Comparison of ENCODE assay signal across 11 cellular contexts in the genomic region with DNA sequence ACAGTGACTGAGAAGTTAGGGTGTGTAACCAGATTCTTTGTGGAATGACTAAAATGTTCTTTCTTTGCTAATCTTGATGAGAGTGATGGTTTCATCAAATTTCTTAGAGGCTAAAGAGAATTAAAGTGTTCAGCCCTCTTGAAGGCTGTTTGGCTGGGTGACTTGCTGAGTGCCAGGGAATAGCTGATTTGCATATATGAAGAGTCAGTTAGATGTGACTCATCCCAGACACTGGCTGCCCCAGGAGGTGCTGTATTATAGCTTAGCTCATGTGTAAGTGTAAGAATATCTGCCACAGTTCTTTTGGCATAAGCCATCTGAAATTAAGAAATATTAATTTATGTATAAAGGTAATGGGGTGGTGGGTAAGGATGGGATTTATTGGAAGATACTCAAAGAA.
DNase-seq lines count a peak whose midpoint lies in the region; FAIRE-seq and TF ChIP-seq lines count a peak whose summit lies in the region.
"Had no signal": no experiment of that assay in that cellular context is flagged by ENCODE, and none has a peak within 500 bp of the region (broad histone marks: within the 10 kb centered on the region; RNA-seq: fewer than 3 reads in every experiment).

No MANE protein-coding gene starts in this region.

- no peak for FAIRE-seq in H1 (lab: Jason Lieb, UNC)

- H3K79me1 ChIP-seq in H1 (ENCODE audit: low read depth, low read length) = no peaks in the 10 kb centered on the region

- TF ChIP-seq CTCF in MCF 10A (IDR thresholded peaks at IDR 0.05; ENCODE audit: unreplicated experiment) = no peak
- TF ChIP-seq CTCF in breast epithelium (IDR thresholded peaks at IDR 0.05) = no peak
- no peak for TF ChIP-seq CTCF in H1 (IDR thresholded peaks at IDR 0.05; ENCODE audit: control extremely low read depth in 1 of 3, insufficient read depth in 1 of 3, low read depth in 1 of 3, low read length in 3 of 3)
- TF ChIP-seq CTCF in ovary (IDR thresholded peaks at IDR 0.05) = no peak
- TF ChIP-seq CTCF in mesothelial cell of epicardium (IDR thresholded peaks at IDR 0.05; ENCODE audit: unreplicated experiment) = no peak
- TF ChIP-seq CTCF in chondrocyte (IDR thresholded peaks at IDR 0.05) = no peak

- H3K18ac ChIP-seq in H1 (ENCODE audit: extremely low read depth, low read length) = no peak overlapping the region

- H3K23me2 ChIP-seq in H1 (ENCODE audit: low read depth, low read length) = no peaks in the 10 kb centered on the region

- no peak overlapping the region for H3K27ac ChIP-seq in breast epithelium
- no peak overlapping the region for H3K27ac ChIP-seq in H1 (ENCODE audit: low read depth, low read length)
- no peak overlapping the region for H3K27ac ChIP-seq in ovary
- H3K27ac ChIP-seq: BLaER1 had no signal

- H2BK5ac ChIP-seq in H1 (ENCODE audit: low read depth, low read length) = no peak overlapping the region

- H2BK12ac ChIP-seq in H1 (ENCODE audit: low read depth, low read length) = no peak overlapping the region

- H2BK20ac ChIP-seq in H1 (ENCODE audit: low read length) = no peak overlapping the region

- no peaks in the 10 kb centered on the region for H4K20me1 ChIP-seq in H1 (replicated peaks in 1 of 2; ENCODE audit: control insufficient read depth in 1 of 2, insufficient read depth in 2 of 2, low read length in 2 of 2)
- H4K20me1 ChIP-seq: BLaER1 had no signal

- TF ChIP-seq RAD21 in H1 (IDR thresholded peaks at IDR 0.05 in 1 of 2, conservative IDR thresholded peaks at IDR 0.05 in 1 of 2; ENCODE audit: low read depth in 2 of 2, low read length in 2 of 2) = no peak

- H3K4me1 Mint-ChIP-seq in MCF 10A (ENCODE audit: insufficient read depth, unreplicated experiment) (peaks cover 6% of the 10 kb centered on the region), mesothelial cell of epicardium (peaks cover 14% of the 10 kb centered on the region), chondrocyte (ENCODE audit: low read depth) (no peaks in the 10 kb centered on the region)
- H3K4me1 Mint-ChIP-seq: activated naive CD8-positive, alpha-beta T cell treated with anti-CD3 and anti-CD28 coated beads for 36 hours had no signal

- H4K91ac ChIP-seq in H1 (replicated peaks; ENCODE audit: insufficient read length, low read length) = no peak overlapping the region

- intact Hi-C loops in MCF 10A (cut with micrococcal nuclease) (no loop called here), breast epithelium (cut with DNase I; ENCODE audit: low total_unique reads) (no loop called here), ovary (cut with DNase I) (no loop called here)

- H3K4me2 ChIP-seq in H1 (ENCODE audit: insufficient read depth in 1 of 2, low read depth in 2 of 2, low read length in 2 of 2) = no peak overlapping the region
- H3K4me2 ChIP-seq: BLaER1 had no signal

- TF ChIP-seq POLR2A in breast epithelium (IDR thresholded peaks at IDR 0.05) = no peak
- TF ChIP-seq POLR2A in H1 (IDR thresholded peaks at IDR 0.05; ENCODE audit: control extremely low read depth in 1 of 2, low read depth in 2 of 2, low read length in 2 of 2) = no peak
- TF ChIP-seq POLR2A in ovary (IDR thresholded peaks at IDR 0.05) = no peak

- H3K56ac ChIP-seq in H1 (replicated peaks; ENCODE audit: insufficient read length, low read depth, low read length) = no peak overlapping the region

- H4K8ac ChIP-seq in H1 (ENCODE audit: extremely low read depth, insufficient read depth, low read length) = no peak overlapping the region

- H3K4me3 ChIP-seq in breast epithelium (no peak overlapping the region), H1 (ENCODE audit: extremely low read depth in 1 of 4, insufficient read depth in 2 of 4, low read depth in 3 of 4, low read length in 4 of 4) (no peak overlapping the region), ovary (no peak overlapping the region)
- H3K4me3 ChIP-seq: BLaER1, HAP-1 had no signal

- H3K4me3 Mint-ChIP-seq in MCF 10A (ENCODE audit: unreplicated experiment) = no peak overlapping the region
- no peak overlapping the region for H3K4me3 Mint-ChIP-seq in mesothelial cell of epicardium
- H3K4me3 Mint-ChIP-seq in chondrocyte (ENCODE audit: unreplicated experiment) = no peak overlapping the region
- H3K4me3 Mint-ChIP-seq: activated naive CD8-positive, alpha-beta T cell treated with anti-CD3 and anti-CD28 coated beads for 36 hours had no signal

- TF ChIP-seq EP300 in H1 (IDR thresholded peaks at IDR 0.05; ENCODE audit: borderline replicate concordance in 1 of 2, low read depth in 2 of 2, low read length in 2 of 2) (no peak), ovary (IDR thresholded peaks at IDR 0.05) (no peak)

- no peaks in the 10 kb centered on the region for H3K79me2 ChIP-seq in H1 (ENCODE audit: control insufficient read depth in 1 of 2, insufficient read depth in 2 of 2, low read length in 2 of 2)

- H2AK5ac ChIP-seq in H1 (ENCODE audit: low read depth, low read length) = no peak overlapping the region

- H4K5ac ChIP-seq in H1 (ENCODE audit: insufficient read length, low read depth, low read length) = no peak overlapping the region

- no peak overlapping the region for H3K9ac ChIP-seq in H1 (replicated peaks in 1 of 4; ENCODE audit: extremely low read depth in 1 of 4, low read depth in 3 of 4, low read length in 3 of 4)
- H3K9ac ChIP-seq: BLaER1 had no signal

- H3K36me3 ChIP-seq in breast epithelium (no peaks in the 10 kb centered on the region), H1 (ENCODE audit: control insufficient read depth in 2 of 4, insufficient read depth in 4 of 4, low read length in 3 of 4) (no peaks in the 10 kb centered on the region; a peak in 1 of 8 replicates), ovary (no peaks in the 10 kb centered on the region)
- H3K36me3 ChIP-seq: BLaER1, HAP-1 had no signal

- BruUV-seq in MCF 10A (replicated peaks; lab: Mats Ljungman, UMichigan) = no TSS peak

- peak; percentile 61 for DNase-seq in MCF 10A (ENCODE audit: unreplicated experiment)
- DNase-seq in breast epithelium (ENCODE audit: low spot score in 2 of 2) = no peak
- peak; percentile 43 for DNase-seq in NCI-H2107 (lab: John Stamatoyannopoulos, UW)
- DNase-seq in H1 (ENCODE audit: low read depth in 1 of 2, low spot score in 2 of 2) = no peak
- DNase-seq in CD1c-positive myeloid dendritic cell (ENCODE audit: extremely low spot score) = no peak
- DNase-seq in ovary = no peak
- no peak for DNase-seq in mesothelial cell of epicardium (ENCODE audit: low spot score in 2 of 2, unreplicated experiment in 2 of 2)
- no peak for DNase-seq in chondrocyte (ENCODE audit: low spot score)
- DNase-seq: activated naive CD8-positive, alpha-beta T cell treated with anti-CD3 and anti-CD28 coated beads for 36 hours had no signal

- no peak overlapping the region for H2BK15ac ChIP-seq in H1 (ENCODE audit: low read length)

- no peak overlapping the region for H3K27ac Mint-ChIP-seq in MCF 10A (ENCODE audit: low read depth, unreplicated experiment)
- no peak overlapping the region for H3K27ac Mint-ChIP-seq in mesothelial cell of epicardium
- no peak overlapping the region for H3K27ac Mint-ChIP-seq in chondrocyte (ENCODE audit: unreplicated experiment)
- H3K27ac Mint-ChIP-seq: activated naive CD8-positive, alpha-beta T cell treated with anti-CD3 and anti-CD28 coated beads for 36 hours had no signal

- no peak overlapping the region for H3K14ac ChIP-seq in H1 (ENCODE audit: insufficient read length)

- H3K36me3 Mint-ChIP-seq in MCF 10A (ENCODE audit: insufficient read depth, unreplicated experiment) = no peaks in the 10 kb centered on the region
- H3K36me3 Mint-ChIP-seq in mesothelial cell of epicardium = no peaks in the 10 kb centered on the region
- H3K36me3 Mint-ChIP-seq in chondrocyte (ENCODE audit: low read depth) = peaks cover 1% of the 10 kb centered on the region
- H3K36me3 Mint-ChIP-seq: activated naive CD8-positive, alpha-beta T cell treated with anti-CD3 and anti-CD28 coated beads for 36 hours had no signal

- H3K9me3 Mint-ChIP-seq in MCF 10A (ENCODE audit: unreplicated experiment) (no peaks in the 10 kb centered on the region), mesothelial cell of epicardium (no peaks in the 10 kb centered on the region), chondrocyte (ENCODE audit: low read depth) (no peaks in the 10 kb centered on the region)
- H3K9me3 Mint-ChIP-seq: activated naive CD8-positive, alpha-beta T cell treated with anti-CD3 and anti-CD28 coated beads for 36 hours had no signal

- no peak overlapping the region for H3K4ac ChIP-seq in H1 (replicated peaks; ENCODE audit: insufficient read length, low read depth, low read length)

- no peaks in the 10 kb centered on the region for H3K9me3 ChIP-seq in breast epithelium
- H3K9me3 ChIP-seq in H1 (ENCODE audit: insufficient read depth in 2 of 2, low read depth in 1 of 2, low read length in 1 of 2) = no peaks in the 10 kb centered on the region
- H3K9me3 ChIP-seq in ovary = no peaks in the 10 kb centered on the region
- H3K9me3 ChIP-seq: BLaER1, HAP-1 had no signal

- POLR2A ChIA-PET in MCF 10A (lab: Yijun Ruan, JAX) = interaction anchor here (0.5 to 0.9 kb wide), 4 partner anchors 12 to 1653 kb away, joined by 3 to 4 read pairs (median 3); no protein-coding TSS in a partner anchor
- POLR2A ChIA-PET in H1 (lab: Charles Lee; ENCODE audit: partially characterized antibody) = no interaction called here

- H3K27me3 Mint-ChIP-seq in MCF 10A (ENCODE audit: insufficient read depth, unreplicated experiment) (no peaks in the 10 kb centered on the region), mesothelial cell of epicardium (ENCODE audit: low read depth) (no peaks in the 10 kb centered on the region), chondrocyte (ENCODE audit: low read depth) (no peaks in the 10 kb centered on the region)
- H3K27me3 Mint-ChIP-seq: activated naive CD8-positive, alpha-beta T cell treated with anti-CD3 and anti-CD28 coated beads for 36 hours had no signal

- CTCF ChIA-PET in MCF 10A (lab: Yijun Ruan, JAX) (interaction anchor here (0.6 to 1.0 kb wide), 2 partner anchors 11 to 29 kb away, joined by 3 read pairs; no protein-coding TSS in a partner anchor), H1 (lab: Charles Lee; ENCODE audit: partially characterized antibody) (interaction anchor here (0.7 kb wide), 2 partner anchors 26 to 819 kb away, joined by 3 to 5 read pairs; no protein-coding TSS in a partner anchor)

- H3K27me3 ChIP-seq in breast epithelium (no peaks in the 10 kb centered on the region), H1 (replicated peaks in 1 of 4; ENCODE audit: control insufficient read depth in 3 of 4, extremely low read depth in 1 of 4, insufficient read depth in 3 of 4, low read length in 3 of 4) (no peaks in the 10 kb centered on the region), ovary (no peaks in the 10 kb centered on the region)
- H3K27me3 ChIP-seq: BLaER1 had no signal

- H3K4me1 ChIP-seq in breast epithelium (no peaks in the 10 kb centered on the region), H1 (replicated peaks in 1 of 4; ENCODE audit: control insufficient read depth in 3 of 4, insufficient read depth in 4 of 4, low read length in 3 of 4) (no peaks in the 10 kb centered on the region), ovary (ENCODE audit: insufficient read depth) (no peaks in the 10 kb centered on the region)
- H3K4me1 ChIP-seq: BLaER1 had no signal

- no peak overlapping the region for H3K23ac ChIP-seq in H1 (ENCODE audit: insufficient read length)

- no peak overlapping the region for H2BK120ac ChIP-seq in H1 (replicated peaks; ENCODE audit: low read depth, low read length)

- H2AFZ ChIP-seq in H1 (ENCODE audit: low read length) = no peak overlapping the region

TF ChIP-seq in H1, 55 proteins besides CTCF, POLR2A, EP300 and RAD21 (continues in another document):
- no peak for TF ChIP-seq RBBP5 (IDR thresholded peaks at IDR 0.05; ENCODE audit: borderline replicate concordance, low read depth, low read length)

Comparison
In these comparisons a context has a peak if more than half of its experiments do, and no peak if none do; other contexts are left out.
1. DNase-seq: peak in MCF 10A (single experiment) and NCI-H2107 (single experiment); none in breast epithelium (0 of 2), H1 (0 of 2), CD1c-positive myeloid dendritic cell (single experiment), ovary (0 of 5), mesothelial cell of epicardium (0 of 2) and chondrocyte (single experiment).